Comparison of ENCODE assay signal across 1 cellular context in the genomic region with DNA sequence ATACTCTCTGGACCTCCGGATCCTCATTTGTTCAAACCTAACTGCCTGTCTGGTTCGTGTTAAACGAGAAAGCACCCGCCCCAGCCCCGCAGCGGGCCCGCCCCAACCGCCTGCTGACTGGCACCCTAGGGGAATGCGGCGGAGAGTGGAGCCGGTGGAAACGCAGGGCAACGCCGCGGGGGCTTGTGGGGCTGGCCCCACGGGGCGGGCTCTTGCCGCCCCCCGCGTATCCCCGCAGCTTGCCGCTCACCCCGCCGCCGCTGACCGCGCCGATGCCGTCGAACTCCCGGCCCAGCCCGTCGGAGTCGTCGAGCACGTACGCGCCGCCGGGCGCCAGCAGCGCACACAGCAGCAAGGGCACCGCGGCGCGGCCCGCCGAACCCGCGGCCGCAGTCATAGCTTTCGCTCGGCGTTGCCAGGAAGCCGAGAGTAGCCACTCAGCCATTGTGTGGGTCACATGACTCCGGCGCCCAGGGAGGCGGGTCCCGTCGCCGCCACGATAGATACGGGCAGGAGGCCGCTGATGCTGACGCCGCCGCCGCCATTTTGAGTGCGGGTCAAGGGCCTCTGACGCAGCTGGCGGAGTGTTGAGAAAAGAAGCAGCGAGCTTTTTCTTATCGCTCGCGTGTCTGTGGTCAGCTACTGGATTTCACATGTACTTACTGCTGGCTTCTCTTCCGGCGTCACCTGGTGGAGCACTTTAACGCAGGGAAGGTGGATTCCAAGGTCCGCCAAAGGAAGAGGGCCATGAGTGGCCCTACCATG.
TF ChIP-seq lines count a peak whose summit lies in the region.

A gene (minus strand): TSS at position 463 of the 765 bp plus-strand sequence. CDS start 18 bp downstream, at position 445.

TF ChIP-seq in K562, 482 proteins besides CTCF, POLR2A, EP300 and RAD21 (continued from another document and continues in another):
- TF ChIP-seq, protein P1, sequence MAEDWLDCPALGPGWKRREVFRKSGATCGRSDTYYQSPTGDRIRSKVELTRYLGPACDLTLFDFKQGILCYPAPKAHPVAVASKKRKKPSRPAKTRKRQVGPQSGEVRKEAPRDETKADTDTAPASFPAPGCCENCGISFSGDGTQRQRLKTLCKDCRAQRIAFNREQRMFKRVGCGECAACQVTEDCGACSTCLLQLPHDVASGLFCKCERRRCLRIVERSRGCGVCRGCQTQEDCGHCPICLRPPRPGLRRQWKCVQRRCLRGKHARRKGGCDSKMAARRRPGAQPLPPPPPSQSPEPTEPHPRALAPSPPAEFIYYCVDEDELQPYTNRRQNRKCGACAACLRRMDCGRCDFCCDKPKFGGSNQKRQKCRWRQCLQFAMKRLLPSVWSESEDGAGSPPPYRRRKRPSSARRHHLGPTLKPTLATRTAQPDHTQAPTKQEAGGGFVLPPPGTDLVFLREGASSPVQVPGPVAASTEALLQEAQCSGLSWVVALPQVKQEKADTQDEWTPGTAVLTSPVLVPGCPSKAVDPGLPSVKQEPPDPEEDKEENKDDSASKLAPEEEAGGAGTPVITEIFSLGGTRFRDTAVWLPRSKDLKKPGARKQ (CRISPR knock-in tag; IDR thresholded peaks at IDR 0.05) = no peak
- TF ChIP-seq ZNF561 (CRISPR knock-in tag; conservative IDR thresholded peaks at IDR 0.05) (no peak), RBM17 (IDR thresholded peaks at IDR 0.05; ENCODE audit: borderline replicate concordance, low read depth, low read length) (no peak), KDM1A (IDR thresholded peaks at IDR 0.05) (peak in 1 of 2 experiments; percentile 20; a peak in 1 of 4 replicates), TCFL5 (CRISPR knock-in tag; conservative IDR thresholded peaks at IDR 0.05) (no peak), ZFP36 (IDR thresholded peaks at IDR 0.05; ENCODE audit: low read depth, low read length, partially characterized antibody) (no peak), TRIM28 (IDR thresholded peaks at IDR 0.05) (no peak), NR2C2 (CRISPR knock-in tag; IDR thresholded peaks at IDR 0.05) (no peak; the same call in 1 of the 2 replicates), NR2C2 (tag; IDR thresholded peaks at IDR 0.05) (peak; percentile 89), ZNF133 (CRISPR knock-in tag; IDR thresholded peaks at IDR 0.05) (no peak), NR4A1 (CRISPR knock-in tag; IDR thresholded peaks at IDR 0.05) (no peak), NR4A1 (tag; IDR thresholded peaks at IDR 0.05) (no peak), RBFOX2 (IDR thresholded peaks at IDR 0.05; ENCODE audit: low read depth, low read length) (peak; percentile 90), ZNF780A (CRISPR knock-in tag; IDR thresholded peaks at IDR 0.05) (no peak), HEY1 (CRISPR knock-in tag; IDR thresholded peaks at IDR 0.05; ENCODE audit: borderline replicate concordance) (no peak), BHLHE40 (IDR thresholded peaks at IDR 0.05; ENCODE audit: low read length) (peak; percentile 76), STAT5A (IDR thresholded peaks at IDR 0.05; ENCODE audit: borderline replicate concordance, low read length) (peak; percentile 16; the same call in 1 of the 2 replicates), ZEB2 (IDR thresholded peaks at IDR 0.05) (0 out of 2 replicates have a peak, but pooled peaks have one; percentile 69), FUS (optimal IDR thresholded peaks at IDR 0.05; ENCODE audit: low read depth, low read length) (no peak), KDM2B (CRISPR knock-in tag; IDR thresholded peaks at IDR 0.05) (no peak), CBX1 (IDR thresholded peaks at IDR 0.05; ENCODE audit: low read depth) (no peak), ZNF175 (CRISPR knock-in tag; IDR thresholded peaks at IDR 0.05; ENCODE audit: low read depth) (peak; percentile 66; the same call in 1 of the 2 replicates), ZNF311 (CRISPR knock-in tag; IDR thresholded peaks at IDR 0.05) (no peak), ZNF589 (CRISPR knock-in tag; IDR thresholded peaks at IDR 0.05; ENCODE audit: low read depth) (no peak)
- TF ChIP-seq, protein P2, sequence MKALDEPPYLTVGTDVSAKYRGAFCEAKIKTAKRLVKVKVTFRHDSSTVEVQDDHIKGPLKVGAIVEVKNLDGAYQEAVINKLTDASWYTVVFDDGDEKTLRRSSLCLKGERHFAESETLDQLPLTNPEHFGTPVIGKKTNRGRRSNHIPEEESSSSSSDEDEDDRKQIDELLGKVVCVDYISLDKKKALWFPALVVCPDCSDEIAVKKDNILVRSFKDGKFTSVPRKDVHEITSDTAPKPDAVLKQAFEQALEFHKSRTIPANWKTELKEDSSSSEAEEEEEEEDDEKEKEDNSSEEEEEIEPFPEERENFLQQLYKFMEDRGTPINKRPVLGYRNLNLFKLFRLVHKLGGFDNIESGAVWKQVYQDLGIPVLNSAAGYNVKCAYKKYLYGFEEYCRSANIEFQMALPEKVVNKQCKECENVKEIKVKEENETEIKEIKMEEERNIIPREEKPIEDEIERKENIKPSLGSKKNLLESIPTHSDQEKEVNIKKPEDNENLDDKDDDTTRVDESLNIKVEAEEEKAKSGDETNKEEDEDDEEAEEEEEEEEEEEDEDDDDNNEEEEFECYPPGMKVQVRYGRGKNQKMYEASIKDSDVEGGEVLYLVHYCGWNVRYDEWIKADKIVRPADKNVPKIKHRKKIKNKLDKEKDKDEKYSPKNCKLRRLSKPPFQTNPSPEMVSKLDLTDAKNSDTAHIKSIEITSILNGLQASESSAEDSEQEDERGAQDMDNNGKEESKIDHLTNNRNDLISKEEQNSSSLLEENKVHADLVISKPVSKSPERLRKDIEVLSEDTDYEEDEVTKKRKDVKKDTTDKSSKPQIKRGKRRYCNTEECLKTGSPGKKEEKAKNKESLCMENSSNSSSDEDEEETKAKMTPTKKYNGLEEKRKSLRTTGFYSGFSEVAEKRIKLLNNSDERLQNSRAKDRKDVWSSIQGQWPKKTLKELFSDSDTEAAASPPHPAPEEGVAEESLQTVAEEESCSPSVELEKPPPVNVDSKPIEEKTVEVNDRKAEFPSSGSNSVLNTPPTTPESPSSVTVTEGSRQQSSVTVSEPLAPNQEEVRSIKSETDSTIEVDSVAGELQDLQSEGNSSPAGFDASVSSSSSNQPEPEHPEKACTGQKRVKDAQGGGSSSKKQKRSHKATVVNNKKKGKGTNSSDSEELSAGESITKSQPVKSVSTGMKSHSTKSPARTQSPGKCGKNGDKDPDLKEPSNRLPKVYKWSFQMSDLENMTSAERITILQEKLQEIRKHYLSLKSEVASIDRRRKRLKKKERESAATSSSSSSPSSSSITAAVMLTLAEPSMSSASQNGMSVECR (CRISPR knock-in tag; IDR thresholded peaks at IDR 0.05) = peak; percentile 83; the same call in 1 of the 2 replicates
- TF ChIP-seq, protein P3, sequence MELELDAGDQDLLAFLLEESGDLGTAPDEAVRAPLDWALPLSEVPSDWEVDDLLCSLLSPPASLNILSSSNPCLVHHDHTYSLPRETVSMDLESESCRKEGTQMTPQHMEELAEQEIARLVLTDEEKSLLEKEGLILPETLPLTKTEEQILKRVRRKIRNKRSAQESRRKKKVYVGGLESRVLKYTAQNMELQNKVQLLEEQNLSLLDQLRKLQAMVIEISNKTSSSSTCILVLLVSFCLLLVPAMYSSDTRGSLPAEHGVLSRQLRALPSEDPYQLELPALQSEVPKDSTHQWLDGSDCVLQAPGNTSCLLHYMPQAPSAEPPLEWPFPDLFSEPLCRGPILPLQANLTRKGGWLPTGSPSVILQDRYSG (tag; conservative IDR thresholded peaks at IDR 0.05; ENCODE audit: low read depth) = no peak
- TF ChIP-seq, protein P4, sequence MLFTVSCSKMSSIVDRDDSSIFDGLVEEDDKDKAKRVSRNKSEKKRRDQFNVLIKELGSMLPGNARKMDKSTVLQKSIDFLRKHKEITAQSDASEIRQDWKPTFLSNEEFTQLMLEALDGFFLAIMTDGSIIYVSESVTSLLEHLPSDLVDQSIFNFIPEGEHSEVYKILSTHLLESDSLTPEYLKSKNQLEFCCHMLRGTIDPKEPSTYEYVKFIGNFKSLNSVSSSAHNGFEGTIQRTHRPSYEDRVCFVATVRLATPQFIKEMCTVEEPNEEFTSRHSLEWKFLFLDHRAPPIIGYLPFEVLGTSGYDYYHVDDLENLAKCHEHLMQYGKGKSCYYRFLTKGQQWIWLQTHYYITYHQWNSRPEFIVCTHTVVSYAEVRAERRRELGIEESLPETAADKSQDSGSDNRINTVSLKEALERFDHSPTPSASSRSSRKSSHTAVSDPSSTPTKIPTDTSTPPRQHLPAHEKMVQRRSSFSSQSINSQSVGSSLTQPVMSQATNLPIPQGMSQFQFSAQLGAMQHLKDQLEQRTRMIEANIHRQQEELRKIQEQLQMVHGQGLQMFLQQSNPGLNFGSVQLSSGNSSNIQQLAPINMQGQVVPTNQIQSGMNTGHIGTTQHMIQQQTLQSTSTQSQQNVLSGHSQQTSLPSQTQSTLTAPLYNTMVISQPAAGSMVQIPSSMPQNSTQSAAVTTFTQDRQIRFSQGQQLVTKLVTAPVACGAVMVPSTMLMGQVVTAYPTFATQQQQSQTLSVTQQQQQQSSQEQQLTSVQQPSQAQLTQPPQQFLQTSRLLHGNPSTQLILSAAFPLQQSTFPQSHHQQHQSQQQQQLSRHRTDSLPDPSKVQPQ (CRISPR knock-in tag; IDR thresholded peaks at IDR 0.05; ENCODE audit: borderline replicate concordance) = no peak
- TF ChIP-seq, protein P5, sequence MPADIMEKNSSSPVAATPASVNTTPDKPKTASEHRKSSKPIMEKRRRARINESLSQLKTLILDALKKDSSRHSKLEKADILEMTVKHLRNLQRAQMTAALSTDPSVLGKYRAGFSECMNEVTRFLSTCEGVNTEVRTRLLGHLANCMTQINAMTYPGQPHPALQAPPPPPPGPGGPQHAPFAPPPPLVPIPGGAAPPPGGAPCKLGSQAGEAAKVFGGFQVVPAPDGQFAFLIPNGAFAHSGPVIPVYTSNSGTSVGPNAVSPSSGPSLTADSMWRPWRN (IDR thresholded peaks at IDR 0.05; ENCODE audit: low read depth) = peak; percentile 94
- TF ChIP-seq, protein P6, sequence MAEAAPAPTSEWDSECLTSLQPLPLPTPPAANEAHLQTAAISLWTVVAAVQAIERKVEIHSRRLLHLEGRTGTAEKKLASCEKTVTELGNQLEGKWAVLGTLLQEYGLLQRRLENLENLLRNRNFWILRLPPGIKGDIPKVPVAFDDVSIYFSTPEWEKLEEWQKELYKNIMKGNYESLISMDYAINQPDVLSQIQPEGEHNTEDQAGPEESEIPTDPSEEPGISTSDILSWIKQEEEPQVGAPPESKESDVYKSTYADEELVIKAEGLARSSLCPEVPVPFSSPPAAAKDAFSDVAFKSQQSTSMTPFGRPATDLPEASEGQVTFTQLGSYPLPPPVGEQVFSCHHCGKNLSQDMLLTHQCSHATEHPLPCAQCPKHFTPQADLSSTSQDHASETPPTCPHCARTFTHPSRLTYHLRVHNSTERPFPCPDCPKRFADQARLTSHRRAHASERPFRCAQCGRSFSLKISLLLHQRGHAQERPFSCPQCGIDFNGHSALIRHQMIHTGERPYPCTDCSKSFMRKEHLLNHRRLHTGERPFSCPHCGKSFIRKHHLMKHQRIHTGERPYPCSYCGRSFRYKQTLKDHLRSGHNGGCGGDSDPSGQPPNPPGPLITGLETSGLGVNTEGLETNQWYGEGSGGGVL (CRISPR knock-in tag; IDR thresholded peaks at IDR 0.05) = no peak
- TF ChIP-seq, protein P7, sequence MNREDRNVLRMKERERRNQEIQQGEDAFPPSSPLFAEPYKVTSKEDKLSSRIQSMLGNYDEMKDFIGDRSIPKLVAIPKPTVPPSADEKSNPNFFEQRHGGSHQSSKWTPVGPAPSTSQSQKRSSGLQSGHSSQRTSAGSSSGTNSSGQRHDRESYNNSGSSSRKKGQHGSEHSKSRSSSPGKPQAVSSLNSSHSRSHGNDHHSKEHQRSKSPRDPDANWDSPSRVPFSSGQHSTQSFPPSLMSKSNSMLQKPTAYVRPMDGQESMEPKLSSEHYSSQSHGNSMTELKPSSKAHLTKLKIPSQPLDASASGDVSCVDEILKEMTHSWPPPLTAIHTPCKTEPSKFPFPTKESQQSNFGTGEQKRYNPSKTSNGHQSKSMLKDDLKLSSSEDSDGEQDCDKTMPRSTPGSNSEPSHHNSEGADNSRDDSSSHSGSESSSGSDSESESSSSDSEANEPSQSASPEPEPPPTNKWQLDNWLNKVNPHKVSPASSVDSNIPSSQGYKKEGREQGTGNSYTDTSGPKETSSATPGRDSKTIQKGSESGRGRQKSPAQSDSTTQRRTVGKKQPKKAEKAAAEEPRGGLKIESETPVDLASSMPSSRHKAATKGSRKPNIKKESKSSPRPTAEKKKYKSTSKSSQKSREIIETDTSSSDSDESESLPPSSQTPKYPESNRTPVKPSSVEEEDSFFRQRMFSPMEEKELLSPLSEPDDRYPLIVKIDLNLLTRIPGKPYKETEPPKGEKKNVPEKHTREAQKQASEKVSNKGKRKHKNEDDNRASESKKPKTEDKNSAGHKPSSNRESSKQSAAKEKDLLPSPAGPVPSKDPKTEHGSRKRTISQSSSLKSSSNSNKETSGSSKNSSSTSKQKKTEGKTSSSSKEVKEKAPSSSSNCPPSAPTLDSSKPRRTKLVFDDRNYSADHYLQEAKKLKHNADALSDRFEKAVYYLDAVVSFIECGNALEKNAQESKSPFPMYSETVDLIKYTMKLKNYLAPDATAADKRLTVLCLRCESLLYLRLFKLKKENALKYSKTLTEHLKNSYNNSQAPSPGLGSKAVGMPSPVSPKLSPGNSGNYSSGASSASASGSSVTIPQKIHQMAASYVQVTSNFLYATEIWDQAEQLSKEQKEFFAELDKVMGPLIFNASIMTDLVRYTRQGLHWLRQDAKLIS (CRISPR knock-in tag; IDR thresholded peaks at IDR 0.05) = no peak
- TF ChIP-seq, protein P8, sequence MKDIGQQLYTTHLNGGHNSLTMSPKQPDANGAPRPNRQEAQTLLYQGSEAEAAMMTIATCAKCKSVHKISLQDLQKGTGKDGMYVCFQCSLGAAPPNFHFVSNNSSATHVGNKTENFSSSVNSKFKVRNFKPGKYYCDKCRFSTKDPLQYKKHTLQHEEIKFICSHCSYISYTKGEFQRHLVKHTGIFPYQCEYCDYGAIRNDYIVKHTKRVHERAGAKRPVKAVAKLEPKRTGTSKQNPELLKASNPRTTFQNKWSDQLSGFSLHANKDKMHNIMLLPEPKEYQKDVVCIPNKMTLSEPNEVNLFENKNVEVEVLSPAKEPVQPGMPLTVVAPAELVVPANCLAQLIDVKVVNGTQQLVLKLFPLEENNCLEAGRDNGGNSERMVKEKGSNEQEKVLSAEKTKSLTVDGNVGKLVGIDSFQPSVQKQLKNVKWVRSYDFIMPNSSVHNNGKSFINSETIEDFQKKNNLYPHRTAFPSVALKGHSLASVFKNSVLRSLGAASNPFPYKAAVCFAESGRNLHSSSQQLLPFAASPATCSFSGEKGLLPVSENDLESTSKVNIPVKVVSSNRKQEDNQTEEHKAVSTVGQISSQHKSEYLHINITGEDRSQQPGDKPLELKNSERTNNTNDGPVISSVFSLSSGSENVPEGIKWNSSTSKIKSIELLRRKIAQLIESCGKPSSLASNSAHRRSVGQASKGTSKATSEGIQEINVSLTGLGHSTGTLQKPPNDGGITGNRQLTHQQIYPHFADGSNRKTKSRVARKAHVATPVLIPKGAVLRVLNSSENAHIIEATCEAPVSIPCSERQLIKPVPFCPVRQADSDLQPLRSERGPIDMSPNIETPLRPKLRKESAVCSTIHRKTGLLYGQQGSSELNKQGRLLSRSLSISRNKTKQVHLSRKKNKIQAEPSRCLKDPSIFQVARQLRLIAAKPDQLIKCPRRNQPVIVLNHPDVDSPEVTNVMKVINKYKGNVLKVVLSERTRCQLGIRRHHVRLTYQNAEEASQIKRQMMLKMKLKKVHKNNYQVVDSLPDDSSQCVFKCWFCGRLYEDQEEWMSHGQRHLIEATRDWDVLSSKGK (CRISPR knock-in tag; IDR thresholded peaks at IDR 0.05) = no peak
- TF ChIP-seq, protein P9, sequence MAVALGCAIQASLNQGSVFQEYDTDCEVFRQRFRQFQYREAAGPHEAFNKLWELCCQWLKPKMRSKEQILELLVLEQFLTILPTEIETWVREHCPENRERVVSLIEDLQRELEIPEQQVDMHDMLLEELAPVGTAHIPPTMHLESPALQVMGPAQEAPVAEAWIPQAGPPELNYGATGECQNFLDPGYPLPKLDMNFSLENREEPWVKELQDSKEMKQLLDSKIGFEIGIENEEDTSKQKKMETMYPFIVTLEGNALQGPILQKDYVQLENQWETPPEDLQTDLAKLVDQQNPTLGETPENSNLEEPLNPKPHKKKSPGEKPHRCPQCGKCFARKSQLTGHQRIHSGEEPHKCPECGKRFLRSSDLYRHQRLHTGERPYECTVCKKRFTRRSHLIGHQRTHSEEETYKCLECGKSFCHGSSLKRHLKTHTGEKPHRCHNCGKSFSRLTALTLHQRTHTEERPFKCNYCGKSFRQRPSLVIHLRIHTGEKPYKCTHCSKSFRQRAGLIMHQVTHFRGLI (CRISPR knock-in tag; IDR thresholded peaks at IDR 0.05) = no peak
